ENCODE assay signal across 8 cellular contexts in genomic region chr7:152436279-152437147, GRCh38. TPM values are rescaled to one million over a fixed set of nuclear protein-coding genes. Genes with fewer than 3 reads are reported as not detected.
DNase-seq lines count a peak whose midpoint lies in the region; ATAC-seq, FAIRE-seq and TF ChIP-seq lines count a peak whose summit lies in the region.

No MANE protein-coding gene starts in this region.

- TF ChIP-seq CTCF in BJ (IDR thresholded peaks at IDR 0.05; ENCODE audit: insufficient read depth, low read depth, low read length): no peak
- no peak for TF ChIP-seq CTCF in liver (IDR thresholded peaks at IDR 0.05; ENCODE audit: low read depth, low read length, missing input control)

- peak overlapping the region; percentile 67 to 75 for H3K9ac ChIP-seq in liver (ENCODE audit: low read depth in 1 of 2, low read length in 2 of 2)

- H3K4me3 ChIP-seq in BJ (ENCODE audit: low read depth, low read length) (peak overlapping the region; percentile 80), liver (ENCODE audit: low read depth in 1 of 3, low read length in 3 of 3) (peak overlapping the region; percentile 55 to 95 (median 63))

- no peaks in the 10 kb centered on the region for H3K27me3 ChIP-seq in BJ (ENCODE audit: control insufficient read depth, insufficient read depth, low read length)
- no peaks in the 10 kb centered on the region for H3K27me3 ChIP-seq in liver (ENCODE audit: control insufficient read depth in 4 of 4, insufficient read depth in 4 of 4, low read length in 3 of 4)

- WGBS in liver: under 1% methylated on average over 118 of the region's 118 CpGs

- H3K27ac ChIP-seq in liver (ENCODE audit: low read depth in 1 of 2, low read length in 2 of 2): peak overlapping the region; percentile 97 to 98

- no peak for FAIRE-seq in GM19239 (lab: Jason Lieb, UNC)

- peak in 1 of 2 donors; percentile 29 for TF ChIP-seq RAD21 in liver (IDR thresholded peaks at IDR 0.05)

- no peaks in the 10 kb centered on the region for H3K36me3 ChIP-seq in BJ (ENCODE audit: control insufficient read depth, insufficient read depth, low read length)
- H3K36me3 ChIP-seq in liver (ENCODE audit: control insufficient read depth in 4 of 4, insufficient read depth in 3 of 4, low read depth in 1 of 4, low read length in 3 of 4): no peaks in the 10 kb centered on the region

- POLR2A ChIA-PET in BJ (lab: Charles Lee): interaction anchor here (0.6 kb wide), 1 partner anchor 416 kb away, joined by 10 read pairs; no protein-coding TSS in a partner anchor

- H3K9me3 ChIP-seq in liver (ENCODE audit: control insufficient read depth in 4 of 4, low read length in 3 of 4): no peaks in the 10 kb centered on the region

- ATAC-seq in HG03442 (IDR thresholded peaks at IDR 0.05; ENCODE audit: unreplicated experiment): peak; percentile 53

- CTCF ChIA-PET in BJ (lab: Yijun Ruan, JAX): no interaction called here

- peaks cover 4 to 15% (median 9%) of the 10 kb centered on the region in 4 donors for H3K4me1 ChIP-seq in liver (ENCODE audit: control insufficient read depth in 4 of 4, insufficient read depth in 4 of 4, low read length in 3 of 4)

- peak; percentile 18 for DNase-seq in BJ (ENCODE audit: low read depth)
- peak; percentile 74 for DNase-seq in GM19239 (ENCODE audit: insufficient read length, low spot score)
- peak; percentile 98 for DNase-seq in NCI-H69 (lab: John Stamatoyannopoulos, UW)
- DNase-seq in activated CD4-positive, alpha-beta T cell treated with anti-CD3 and anti-CD28 coated beads, Interleukin-2, amount 50 U/mL, for 4 hours: peak; percentile 85 to 87
- peak; percentile 82 to 94 for DNase-seq in dermis microvascular lymphatic vessel endothelial cell (ENCODE audit: low read depth in 2 of 2)
- peak; percentile 91 for DNase-seq in stimulated activated CD4-positive, alpha-beta T cell treated with anti-CD3 and anti-CD28 coated beads, Interleukin-4, amount 100 ng/mL, for 1 hour

TF ChIP-seq in liver, 16 proteins besides CTCF, POLR2A, EP300 and RAD21:
- TF ChIP-seq EGR1 (IDR thresholded peaks at IDR 0.05; ENCODE audit: low read depth in 2 of 2) (peak in 1 of 2 donors; percentile 12), JUND (IDR thresholded peaks at IDR 0.05) (no peak), SP1 (IDR thresholded peaks at IDR 0.05) (peak; percentile 49), YY1 (IDR thresholded peaks at IDR 0.05) (peak; percentile 44)
TF ChIP-seq in liver: peak in this region for 3.

RNA-seq across cellular contexts. Expression of gene KMT2C, which starts 0.7 kb away (rescaled TPM):
- 6.9 and 9.3 TPM in 2 replicates for polyA plus RNA-seq in BJ (2011; rRNA removed)
- 30.3 and 30.7 TPM in 2 replicates for polyA minus RNA-seq in BJ (2011; rRNA and poly(A)+ RNA removed)
- 20.5 and 29.3 TPM in 2 replicates for total RNA-seq in dermis microvascular lymphatic vessel endothelial cell
- total RNA-seq in liver: 10 to 100 TPM; 31.1 to 35.3 TPM
- 1 to 10 TPM; 6.3 to 7.5 TPM for polyA plus RNA-seq in liver

Comparison
In these comparisons a context has a peak if more than half of its experiments do, and no peak if none do; other contexts are left out.
1. Peak in every context shown above with its lines: DNase-seq, ATAC-seq, H3K4me3 ChIP-seq and H3K27ac ChIP-seq.
2. DNase-seq: peak in every context shown above with its lines; median percentile 98 in NCI-H69; 91 in stimulated activated CD4-positive, alpha-beta T cell treated with anti-CD3 and anti-CD28 coated beads, Interleukin-4, amount 100 ng/mL, for 1 hour; 88 in dermis microvascular lymphatic vessel endothelial cell; 86 in activated CD4-positive, alpha-beta T cell treated with anti-CD3 and anti-CD28 coated beads, Interleukin-2, amount 50 U/mL, for 4 hours; 74 in GM19239; 18 in BJ.